ENCODE assay signal across 13 cellular contexts in genomic region chr2:216159161-216159560, GRCh38.
"Had no signal": no experiment of that assay in that cellular context is flagged by ENCODE, and none has a peak within 500 bp of the region (broad histone marks: within the 10 kb centered on the region; RNA-seq: fewer than 3 reads in every experiment).

No MANE protein-coding gene starts in this region.

- H3K27ac ChIP-seq: brain microvascular endothelial cell, gastroesophageal sphincter, thyroid gland, uterus had no signal

- H3K27me3 Mint-ChIP-seq: activated CD4-positive, alpha-beta memory T cell treated with anti-CD3 and anti-CD28 coated beads for 36 hours; activated naive CD4-positive, alpha-beta T cell treated with anti-CD3 and anti-CD28 coated beads, Interleukin-2, amount 50 U/mL, for 24 hours had no signal

- H3K27me3 ChIP-seq: brain microvascular endothelial cell, gastroesophageal sphincter, thyroid gland, uterus had no signal

- H3K9me3 Mint-ChIP-seq: activated CD4-positive, alpha-beta memory T cell treated with anti-CD3 and anti-CD28 coated beads for 36 hours; activated naive CD4-positive, alpha-beta T cell treated with anti-CD3 and anti-CD28 coated beads, Interleukin-2, amount 50 U/mL, for 24 hours had no signal

- H3K4me1 ChIP-seq: gastroesophageal sphincter, uterus had no signal

- ATAC-seq: esophagus mucosa, gastroesophageal sphincter had no signal

- H3K4me3 ChIP-seq: gastroesophageal sphincter, thyroid gland, uterus had no signal

- H3K4me3 Mint-ChIP-seq: activated CD4-positive, alpha-beta memory T cell treated with anti-CD3 and anti-CD28 coated beads for 36 hours; activated naive CD4-positive, alpha-beta T cell treated with anti-CD3 and anti-CD28 coated beads, Interleukin-2, amount 50 U/mL, for 24 hours had no signal

- DNase-seq: activated CD4-positive, alpha-beta memory T cell treated with anti-CD3 and anti-CD28 coated beads for 36 hours; activated CD8-positive, alpha-beta memory T cell treated with anti-CD3 and anti-CD28 coated beads, Interleukin-2, amount 50 U/mL, for 4 hours; amygdala; brain microvascular endothelial cell; kidney glomerular epithelial cell; midbrain; posterior cingulate gyrus; small intestine; thyroid gland; uterus had no signal

- H3K9me3 ChIP-seq: gastroesophageal sphincter, thyroid gland, uterus had no signal

- H3K27ac Mint-ChIP-seq: activated CD4-positive, alpha-beta memory T cell treated with anti-CD3 and anti-CD28 coated beads for 36 hours; activated naive CD4-positive, alpha-beta T cell treated with anti-CD3 and anti-CD28 coated beads, Interleukin-2, amount 50 U/mL, for 24 hours had no signal

- H3K36me3 ChIP-seq: uterus had no signal
